16 cellular contexts compared by ENCODE assay signal in the genomic region with DNA sequence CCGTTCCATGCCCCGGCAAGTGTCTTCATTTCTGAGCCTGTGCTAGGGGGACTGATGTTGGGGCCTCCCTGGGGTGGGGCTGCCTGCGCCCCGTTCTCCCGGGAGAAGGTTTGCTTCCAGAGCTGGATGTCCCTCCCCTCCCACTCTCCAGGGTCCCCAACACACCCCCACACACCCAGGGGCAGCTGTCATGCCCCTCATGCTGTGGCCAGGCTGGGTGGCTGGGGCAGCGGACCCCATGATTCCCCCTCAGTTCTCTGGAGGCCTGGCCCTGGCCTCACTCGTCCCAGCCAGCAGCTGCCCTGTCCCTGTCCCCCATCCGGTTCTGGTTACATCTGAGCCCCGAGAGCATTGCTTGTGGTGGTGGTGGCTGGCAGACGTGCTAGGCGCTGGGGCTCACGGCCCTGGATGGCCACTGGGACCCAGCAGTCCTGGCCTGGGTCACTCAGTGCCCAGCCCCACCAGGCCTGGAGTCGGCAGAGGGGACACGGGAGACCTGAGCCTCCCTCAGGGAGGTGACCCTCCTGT.
A peak's percentile ranks its signal among the peaks of the same experiment; 100 is the strongest.
DNase-seq lines count a peak whose midpoint lies in the region; ATAC-seq, FAIRE-seq and TF ChIP-seq lines count a peak whose summit lies in the region.
"Had no signal": no experiment of that assay in that cellular context is flagged by ENCODE, and none has a peak within 500 bp of the region (broad histone marks: within the 10 kb centered on the region; RNA-seq: fewer than 3 reads in every experiment).

No MANE protein-coding gene starts in this region.

- POLR2A ChIA-PET in Panc1 (lab: Charles Lee) = no interaction called here
- POLR2A ChIA-PET in HepG2 (lab: Yijun Ruan, JAX) = no interaction called here

- no peak overlapping the region for H3K27ac Mint-ChIP-seq in activated T-cell treated with anti-CD3 and anti-CD28 coated beads, Interleukin-2, amount 50 U/mL, for 72 hours
- H3K27ac Mint-ChIP-seq in progenitor cell of endocrine pancreas = peak overlapping the region; percentile 31
- H3K27ac Mint-ChIP-seq: mesothelial cell of epicardium had no signal

- no peak overlapping the region for H3K9ac ChIP-seq in HepG2 (ENCODE audit: insufficient read depth, low read depth, low read length)

- no peak for TF ChIP-seq RAD21 in HepG2 (CRISPR knock-in tag; IDR thresholded peaks at IDR 0.05)

- TF ChIP-seq POLR2A in HepG2 (IDR thresholded peaks at IDR 0.05; ENCODE audit: insufficient read depth in 1 of 2, low read depth in 2 of 2, low read length in 2 of 2) = no peak

- H3K4me3 ChIP-seq in Panc1 (ENCODE audit: low read depth in 2 of 2, low read length in 2 of 2) (no peak overlapping the region), HepG2 (replicated peaks in 1 of 3; ENCODE audit: insufficient read depth in 1 of 3, low read depth in 2 of 3, low read length in 3 of 3) (no peak overlapping the region)
- H3K4me3 ChIP-seq: A549, esophagus squamous epithelium, suprapubic skin had no signal

- H3K36me3 ChIP-seq in Panc1 (ENCODE audit: control insufficient read depth, insufficient read depth, low read length) (no peaks in the 10 kb centered on the region), HepG2 (replicated peaks in 1 of 2; ENCODE audit: control insufficient read depth in 1 of 2, insufficient read depth in 2 of 2, low read length in 2 of 2) (no peaks in the 10 kb centered on the region; a peak in 1 of 5 replicates)

- H3K27me3 Mint-ChIP-seq in activated T-cell treated with anti-CD3 and anti-CD28 coated beads, Interleukin-2, amount 50 U/mL, for 72 hours (ENCODE audit: low read depth) = no peaks in the 10 kb centered on the region
- H3K27me3 Mint-ChIP-seq in activated T-cell treated with anti-CD3 and anti-CD28 coated beads, Interleukin-2, amount 50 U/mL, for 4 hours (ENCODE audit: low read depth) = no peaks in the 10 kb centered on the region
- no peaks in the 10 kb centered on the region for H3K27me3 Mint-ChIP-seq in progenitor cell of endocrine pancreas

- no peak for TF ChIP-seq EP300 in HepG2 (IDR thresholded peaks at IDR 0.05; ENCODE audit: low read depth in 2 of 2, low read length in 2 of 2)
- TF ChIP-seq EP300 in HepG2 (CRISPR knock-in tag; IDR thresholded peaks at IDR 0.05; ENCODE audit: borderline replicate concordance) = no peak

- H3K27ac ChIP-seq in Panc1 (ENCODE audit: low read length) = no peak overlapping the region
- H3K27ac ChIP-seq in HepG2 (ENCODE audit: extremely low read length, insufficient read depth, low read length) = no peak overlapping the region
- H3K27ac ChIP-seq: esophagus squamous epithelium, HL-60, suprapubic skin had no signal

- peaks cover 2 to 4% of the 10 kb centered on the region in 2 donors for H3K36me3 Mint-ChIP-seq in activated T-cell treated with anti-CD3 and anti-CD28 coated beads, Interleukin-2, amount 50 U/mL, for 72 hours (ENCODE audit: insufficient read depth in 2 of 2)
- H3K36me3 Mint-ChIP-seq in activated T-cell treated with anti-CD3 and anti-CD28 coated beads, Interleukin-2, amount 50 U/mL, for 4 hours (ENCODE audit: insufficient read depth) = no peaks in the 10 kb centered on the region
- H3K36me3 Mint-ChIP-seq in progenitor cell of endocrine pancreas (ENCODE audit: insufficient read depth) = peaks cover 3% of the 10 kb centered on the region

- H3K4me1 Mint-ChIP-seq in activated T-cell treated with anti-CD3 and anti-CD28 coated beads, Interleukin-2, amount 50 U/mL, for 72 hours (ENCODE audit: low read depth) = no peaks in the 10 kb centered on the region
- H3K4me1 Mint-ChIP-seq in activated T-cell treated with anti-CD3 and anti-CD28 coated beads, Interleukin-2, amount 50 U/mL, for 4 hours (ENCODE audit: low read depth) = no peaks in the 10 kb centered on the region
- H3K4me1 Mint-ChIP-seq in progenitor cell of endocrine pancreas (ENCODE audit: low read depth) = no peaks in the 10 kb centered on the region

- CTCF ChIA-PET in Panc1 (lab: Charles Lee) (no interaction called here), HepG2 (lab: Yijun Ruan, JAX; ENCODE audit: low intra/inter-chr PET ratio, low total read pairs) (interaction anchor here (1.3 kb wide), 1 partner anchor 105 kb away, joined by 11 read pairs; no protein-coding TSS in a partner anchor)

- no peak for TF ChIP-seq CTCF in Panc1 (IDR thresholded peaks at IDR 0.05)
- no peak for TF ChIP-seq CTCF in HepG2 (CRISPR knock-in tag; IDR thresholded peaks at IDR 0.05)
- no peak for TF ChIP-seq CTCF in progenitor cell of endocrine pancreas (IDR thresholded peaks at IDR 0.05; ENCODE audit: unreplicated experiment)

- in situ Hi-C loops in Panc1 (cut with HindIII; ENCODE audit: low pct_unique_long_range_greater_than_20kb, low sequenced_read_pairs) (no loop called here), HepG2 (cut with HindIII; ENCODE audit: extremely low pct_ligation_motif_present, low pct_unique_long_range_greater_than_20kb) (no loop called here)

- no peaks in the 10 kb centered on the region for H3K79me2 ChIP-seq in HepG2 (ENCODE audit: insufficient read depth, low read length)

- BruUV-seq in Panc1 (replicated peaks; lab: Mats Ljungman, UMichigan) (no TSS peak), HepG2 (replicated peaks; lab: Mats Ljungman, UMichigan) (no TSS peak)

- WGBS in HepG2 (ENCODE audit: low lambda C conversion rate) = 93% methylated on average over 6 of the region's 14 CpGs

- H3K9me3 ChIP-seq in Panc1 (ENCODE audit: control insufficient read depth, insufficient read depth, low read depth, low read length) = no peaks in the 10 kb centered on the region
- no peaks in the 10 kb centered on the region for H3K9me3 ChIP-seq in HepG2 (ENCODE audit: low read length)
- H3K9me3 ChIP-seq: suprapubic skin had no signal

- H4K20me1 ChIP-seq in HepG2 (ENCODE audit: insufficient read depth, low read length) = no peaks in the 10 kb centered on the region

- no peak overlapping the region for H3K4me3 Mint-ChIP-seq in activated T-cell treated with anti-CD3 and anti-CD28 coated beads, Interleukin-2, amount 50 U/mL, for 72 hours
- H3K4me3 Mint-ChIP-seq in activated T-cell treated with anti-CD3 and anti-CD28 coated beads, Interleukin-2, amount 50 U/mL, for 4 hours = no peak overlapping the region
- no peak overlapping the region for H3K4me3 Mint-ChIP-seq in progenitor cell of endocrine pancreas (ENCODE audit: low read depth)
- H3K4me3 Mint-ChIP-seq: mesothelial cell of epicardium had no signal

- H2AFZ ChIP-seq in HepG2 (ENCODE audit: low read length) = no peak overlapping the region

- DNase-seq in activated T-cell treated with anti-CD3 and anti-CD28 coated beads, Interleukin-2, amount 50 U/mL, for 72 hours = no peak
- no peak for DNase-seq in activated T-cell treated with anti-CD3 and anti-CD28 coated beads, Interleukin-2, amount 50 U/mL, for 4 hours
- no peak for DNase-seq in Panc1 (ENCODE audit: low read depth, low spot score)
- no peak for DNase-seq in HepG2 (ENCODE audit: low spot score)
- DNase-seq in progenitor cell of endocrine pancreas (ENCODE audit: low spot score, unreplicated experiment) = no peak
- no peak for DNase-seq in NCI-H1092 (lab: John Stamatoyannopoulos, UW)
- DNase-seq in activated CD4-positive, alpha-beta T cell treated with anti-CD3 and anti-CD28 coated beads for 48 hours = no peak
- no peak for DNase-seq in activated naive CD4-positive, alpha-beta T cell treated with Interleukin-2 at 50 U/mL for 16 hours
- DNase-seq: effector CD4-positive, alpha-beta T cell; esophagus squamous epithelium; IMR-90; NCI-H748 treated with DMSO at 0.1 percent for 48 hours had no signal

- no peak for FAIRE-seq in HepG2 (lab: Jason Lieb, UNC)
- FAIRE-seq: A549 had no signal

- H3K27me3 ChIP-seq in Panc1 (ENCODE audit: control insufficient read depth, insufficient read depth, low read length) = no peaks in the 10 kb centered on the region
- no peaks in the 10 kb centered on the region for H3K27me3 ChIP-seq in HepG2 (ENCODE audit: control insufficient read depth in 1 of 2, insufficient read depth in 2 of 2, low read length in 2 of 2)
- H3K27me3 ChIP-seq: esophagus squamous epithelium, suprapubic skin had no signal

- intact Hi-C loops in Panc1 (cut with micrococcal nuclease; ENCODE audit: unreplicated experiment) (no loop called here), HepG2 (cut with micrococcal nuclease; ENCODE audit: unreplicated experiment) (loop anchor here (5.0 kb wide), 1 partner anchor 106 kb away; no protein-coding TSS in a partner anchor)

- H3K9me3 Mint-ChIP-seq in activated T-cell treated with anti-CD3 and anti-CD28 coated beads, Interleukin-2, amount 50 U/mL, for 72 hours = peaks cover 0 to 4% of the 10 kb centered on the region in 2 donors
- peaks cover 3% of the 10 kb centered on the region for H3K9me3 Mint-ChIP-seq in activated T-cell treated with anti-CD3 and anti-CD28 coated beads, Interleukin-2, amount 50 U/mL, for 4 hours
- no peaks in the 10 kb centered on the region for H3K9me3 Mint-ChIP-seq in progenitor cell of endocrine pancreas (ENCODE audit: low read depth)
- H3K9me3 Mint-ChIP-seq: mesothelial cell of epicardium had no signal

- peak; percentile 13 to 14 for ATAC-seq in activated T-cell treated with anti-CD3 and anti-CD28 coated beads, Interleukin-2, amount 50 U/mL, for 72 hours (replicated peaks in 1 of 2)
- ATAC-seq in activated T-cell treated with anti-CD3 and anti-CD28 coated beads, Interleukin-2, amount 50 U/mL, for 4 hours = no peak
- ATAC-seq in Panc1 (peak; percentile 18; the same call in 1 of the 2 replicates), HepG2 (peak; percentile 56)

- H3K4me1 ChIP-seq in Panc1 (ENCODE audit: control insufficient read depth, insufficient read depth, low read length) = no peaks in the 10 kb centered on the region
- peaks cover 6% of the 10 kb centered on the region for H3K4me1 ChIP-seq in HepG2 (ENCODE audit: insufficient read depth, low read length)
- H3K4me1 ChIP-seq: A549 had no signal

- no peak overlapping the region for H3K4me2 ChIP-seq in HepG2 (ENCODE audit: low read depth, low read length)
- H3K4me2 ChIP-seq: A549 had no signal

TF ChIP-seq in HepG2, 621 proteins besides CTCF, POLR2A, EP300 and RAD21 (continues in another document):
- TF ChIP-seq PCBP1 (IDR thresholded peaks at IDR 0.05; ENCODE audit: borderline replicate concordance, low read depth, low read length) (0 out of 2 replicates have a peak, but pooled peaks have one; percentile 15), AGO2 (optimal IDR thresholded peaks at IDR 0.05; ENCODE audit: low read depth, low read length) (peak; percentile 83), ZNF572 (CRISPR knock-in tag; IDR thresholded peaks at IDR 0.05) (0 out of 2 replicates have a peak, but pooled peaks have one; percentile 37), ZNF263 (CRISPR knock-in tag; IDR thresholded peaks at IDR 0.05) (no peak), ZNF747 (CRISPR knock-in tag; IDR thresholded peaks at IDR 0.05; ENCODE audit: borderline replicate concordance) (no peak), ZNF274 (CRISPR knock-in tag; IDR thresholded peaks at IDR 0.05) (peak; percentile 22; the same call in 1 of the 2 replicates)

Comparison
In these comparisons a context has a peak if more than half of its experiments do, and no peak if none do; other contexts are left out.
1. ATAC-seq: peak in activated T-cell treated with anti-CD3 and anti-CD28 coated beads, Interleukin-2, amount 50 U/mL, for 72 hours (2 of 2), Panc1 (single experiment) and HepG2 (single experiment); none in activated T-cell treated with anti-CD3 and anti-CD28 coated beads, Interleukin-2, amount 50 U/mL, for 4 hours (0 of 2).